In genomic region chr11:71611218-71611910, GRCh38 we compare ENCODE assay signal across 9 cellular contexts. TPM values are rescaled to one million over a fixed set of nuclear protein-coding genes. Genes with fewer than 3 reads are reported as not detected.
"Had no signal": no experiment of that assay in that cellular context is flagged by ENCODE, and none has a peak within 500 bp of the region (broad histone marks: within the 10 kb centered on the region; RNA-seq: fewer than 3 reads in every experiment).

No MANE protein-coding gene starts in this region.

RNA-seq across cellular contexts. Expression of gene KRTAP5-11, which starts 28.7 kb away (rescaled TPM):
- total RNA-seq: M059J, NCI-H460, PC-3, Peyer's patch, Right ventricle myocardium inferior, RPMI7951, SJCRH30, SK-MEL-5, T-cell had no signal

RNA-seq across cellular contexts. Expression of gene KRTAP5-10, which starts 46.0 kb away (rescaled TPM):
- total RNA-seq: M059J, NCI-H460, PC-3, Peyer's patch, Right ventricle myocardium inferior, RPMI7951, SJCRH30, T-cell had no signal
